In genomic region chr18:21682276-21683051, GRCh38 we compare ENCODE assay signal across 8 cellular contexts. TPM values are rescaled to one million over a fixed set of nuclear protein-coding genes. Genes with fewer than 3 reads are reported as not detected.
A peak's percentile ranks its signal among the peaks of the same experiment; 100 is the strongest.
DNase-seq lines count a peak whose midpoint lies in the region; ATAC-seq lines count a peak whose summit lies in the region.

No MANE protein-coding gene starts in this region.

- no peaks in the 10 kb centered on the region for H3K79me1 ChIP-seq in trophoblast cell (ENCODE audit: low read length)

- no peak overlapping the region for H3K9ac ChIP-seq in trophoblast cell (ENCODE audit: low read length)

- no peak overlapping the region for H3K4me3 ChIP-seq in trophoblast cell (ENCODE audit: low read depth, low read length)

- DNase-seq in UCSD-AML1 (lab: John Stamatoyannopoulos, UW; ENCODE audit: unreplicated experiment) (peak; percentile 30), fibroblast of peridontal ligament (ENCODE audit: extremely low read depth) (peak; percentile 83), trophoblast cell (peak; percentile 42 to 66), NCI-H524 (lab: John Stamatoyannopoulos, UW) (no peak), posterior cingulate gyrus (no peak)

- ATAC-seq in GM18511 (IDR thresholded peaks at IDR 0.05; ENCODE audit: unreplicated experiment) (peak; percentile 42), HG02885 (IDR thresholded peaks at IDR 0.05; ENCODE audit: poor library complexity, unreplicated experiment) (peak; percentile 54), HG03571 (IDR thresholded peaks at IDR 0.05; ENCODE audit: unreplicated experiment) (no peak)

- no peak overlapping the region for H3K18ac ChIP-seq in trophoblast cell (ENCODE audit: low read length)

- no CpG with 5 or more reads among the region's 14 CpGs for WGBS in trophoblast cell (ENCODE audit: extremely low coverage, insufficient coverage, insufficient read length)

- H3K4ac ChIP-seq in trophoblast cell (ENCODE audit: low read depth, low read length) = no peak overlapping the region

- no peaks in the 10 kb centered on the region for H3K4me1 ChIP-seq in trophoblast cell (ENCODE audit: control insufficient read depth in 1 of 2, insufficient read depth in 2 of 2, low read length in 2 of 2)

- H3K27ac ChIP-seq in trophoblast cell (ENCODE audit: low read depth, low read length) = no peak overlapping the region

- no peak overlapping the region for H3K4me2 ChIP-seq in trophoblast cell (ENCODE audit: low read length)

- no peak overlapping the region for H4K8ac ChIP-seq in trophoblast cell (ENCODE audit: low read depth, low read length)

- intact Hi-C loops in posterior cingulate gyrus (cut with DNase I) = no loop called here

- H3K27me3 ChIP-seq in trophoblast cell (ENCODE audit: insufficient read depth, low read length) = no peaks in the 10 kb centered on the region

- H3K23ac ChIP-seq in trophoblast cell (ENCODE audit: low read length) = no peak overlapping the region

- no peak overlapping the region for H4K12ac ChIP-seq in trophoblast cell (ENCODE audit: low read depth, low read length)

- H2AK5ac ChIP-seq in trophoblast cell (ENCODE audit: low read length) = no peak overlapping the region

- H2BK5ac ChIP-seq in trophoblast cell (ENCODE audit: low read depth, low read length, poor library complexity) = no peak overlapping the region

- no peak overlapping the region for H2BK120ac ChIP-seq in trophoblast cell (ENCODE audit: insufficient read depth, low read length, poor library complexity)

- H4K91ac ChIP-seq in trophoblast cell (ENCODE audit: low read depth, low read length) = no peak overlapping the region

- H3K79me2 ChIP-seq in trophoblast cell (ENCODE audit: control insufficient read depth, insufficient read depth, low read length, poor library complexity) = no peaks in the 10 kb centered on the region

- H3K14ac ChIP-seq in trophoblast cell (ENCODE audit: low read length) = no peak overlapping the region

- H3K36me3 ChIP-seq in trophoblast cell (ENCODE audit: control insufficient read depth in 1 of 2, insufficient read depth in 2 of 2, low read length in 2 of 2) = peaks cover 1 to 5% of the 10 kb centered on the region in 2 experiments

- no peak overlapping the region for H2BK12ac ChIP-seq in trophoblast cell (ENCODE audit: low read length)

- no peaks in the 10 kb centered on the region for H3K9me3 ChIP-seq in trophoblast cell (ENCODE audit: insufficient read depth, low read depth, low read length)

- no peak overlapping the region for H2AFZ ChIP-seq in trophoblast cell (ENCODE audit: insufficient read depth, low read length, poor library complexity)

RNA-seq across cellular contexts. Expression of gene ABHD3, which starts 22.1 kb away (rescaled TPM):
- polyA plus RNA-seq in trophoblast cell (2013) = 11.7 and 12.6 TPM in 2 replicates

RNA-seq across cellular contexts. Expression of gene MIB1, which starts 58.1 kb away (rescaled TPM):
- 16.5 and 17.5 TPM in 2 replicates for polyA plus RNA-seq in trophoblast cell (2013)

Comparison
In these comparisons a context has a peak if more than half of its experiments do, and no peak if none do; other contexts are left out.
1. DNase-seq: peak in UCSD-AML1 (single experiment), fibroblast of peridontal ligament (single experiment) and trophoblast cell (2 of 2); none in NCI-H524 (0 of 2) and posterior cingulate gyrus (0 of 10).